ENCODE assay signal across 8 cellular contexts in the genomic region with DNA sequence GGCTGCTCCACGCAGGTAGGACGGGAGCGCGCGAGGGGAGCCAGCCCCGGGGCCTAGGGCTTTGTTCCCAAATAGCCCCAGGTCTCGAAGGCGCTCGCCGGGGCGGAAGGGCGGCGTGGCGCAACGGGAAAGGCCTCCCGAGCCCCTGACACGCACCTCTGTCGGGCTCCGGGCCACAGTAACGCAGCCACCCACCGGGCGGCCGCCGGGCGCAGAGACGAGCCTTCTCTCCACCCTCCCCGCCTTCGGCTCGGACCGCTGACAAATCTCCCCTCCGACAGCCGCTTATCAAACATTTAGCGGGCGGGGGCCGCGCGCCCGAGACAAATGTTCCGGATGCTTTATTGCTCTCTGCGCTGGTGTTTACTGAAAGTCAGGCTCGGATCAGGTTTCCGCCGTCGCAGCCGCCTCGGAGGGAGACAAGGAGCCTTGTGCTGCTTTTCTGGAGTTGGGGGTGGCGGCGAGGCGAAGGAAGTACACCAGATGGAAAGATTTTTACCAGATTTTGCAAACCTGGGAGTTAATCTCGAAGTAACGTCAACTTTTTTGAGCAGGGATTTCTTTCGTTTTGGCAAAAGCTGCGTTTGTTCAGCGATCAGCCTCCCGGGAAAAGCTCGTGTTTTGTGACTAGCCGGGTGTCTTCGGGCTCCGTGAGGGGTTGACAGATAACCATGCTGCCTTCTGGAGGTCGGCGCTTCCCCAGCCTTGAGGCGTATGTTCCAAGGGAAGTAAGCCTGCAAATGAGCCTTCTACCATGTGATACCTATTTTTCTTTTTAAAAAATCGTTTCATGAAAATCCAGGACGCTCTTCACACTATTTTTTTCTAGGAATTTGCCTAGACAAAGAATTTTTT. TPM values are rescaled to one million over a fixed set of nuclear protein-coding genes. Genes with fewer than 3 reads are reported as not detected.
DNase-seq lines count a peak whose midpoint lies in the region; ATAC-seq and TF ChIP-seq lines count a peak whose summit lies in the region.

No MANE protein-coding gene starts in this region.

- ATAC-seq in HG03196 (IDR thresholded peaks at IDR 0.05; ENCODE audit: unreplicated experiment) (peak; percentile 21), upper lobe of right lung (peak; percentile 43)

- peaks cover 46% of the 10 kb centered on the region for H3K36me3 Mint-ChIP-seq in neural crest cell (ENCODE audit: low read depth)

- peak overlapping the region; percentile 79 to 83 for H3K4me3 ChIP-seq in foreskin fibroblast (ENCODE audit: low read depth in 1 of 2, low read length in 2 of 2)
- peak overlapping the region; percentile 75 for H3K4me3 ChIP-seq in upper lobe of right lung

- peaks cover 12% of the 10 kb centered on the region for H3K27me3 Mint-ChIP-seq in neural crest cell (ENCODE audit: low read depth)

- H3K27ac ChIP-seq in upper lobe of right lung = peak overlapping the region; percentile 92

- no peaks in the 10 kb centered on the region for H3K9me3 ChIP-seq in upper lobe of right lung

- no peaks in the 10 kb centered on the region for H3K27me3 ChIP-seq in upper lobe of right lung

- peaks cover 68% of the 10 kb centered on the region for H3K4me1 Mint-ChIP-seq in neural crest cell

- H3K27ac Mint-ChIP-seq in neural crest cell (ENCODE audit: unreplicated experiment) = peak overlapping the region; percentile 98

- peak overlapping the region; percentile 98 for H3K4me3 Mint-ChIP-seq in neural crest cell

- intact Hi-C loops in upper lobe of right lung (cut with DNase I) = no loop called here

- H3K9me3 Mint-ChIP-seq in neural crest cell = no peaks in the 10 kb centered on the region

- TF ChIP-seq CTCF in foreskin fibroblast (IDR thresholded peaks at IDR 0.05; ENCODE audit: low read depth, low read length) (no peak), neural crest cell (conservative IDR thresholded peaks at IDR 0.05) (no peak), upper lobe of right lung (IDR thresholded peaks at IDR 0.05) (no peak)

- H3K36me3 ChIP-seq in upper lobe of right lung = no peaks in the 10 kb centered on the region

- DNase-seq in CD1c-positive myeloid dendritic cell (ENCODE audit: extremely low spot score) (peak; percentile 43), GM19238 (ENCODE audit: insufficient read length, low spot score) (peak; percentile 29), OCI-M1 (lab: John Stamatoyannopoulos, UW) (peak; percentile 82), foreskin fibroblast (peak in 1 of 2 donors; percentile 65), neural crest cell (ENCODE audit: low read depth, low spot score) (peak; percentile 37), upper lobe of right lung (peak; percentile 84)
- DNase-seq in activated effector memory CD4-positive, alpha-beta T cell treated with anti-CD3 and anti-CD28 coated beads, Interleukin-2, amount 50 U/mL, for 16 hours = peak; percentile 86

- peaks cover 17% of the 10 kb centered on the region for H3K4me1 ChIP-seq in upper lobe of right lung

RNA-seq across cellular contexts. Expression of a gene that starts 1.0 kb away (rescaled TPM):
- 98.3 and 99.4 TPM in 2 replicates for total RNA-seq in neural crest cell
- total RNA-seq in upper lobe of right lung = 16.8 TPM
